8 cellular contexts compared by ENCODE assay signal in genomic region chr6:53492860-53493634, GRCh38. TPM values are rescaled to one million over a fixed set of nuclear protein-coding genes. Genes with fewer than 3 reads are reported as not detected.
DNase-seq lines count a peak whose midpoint lies in the region; ATAC-seq lines count a peak whose summit lies in the region.

No MANE protein-coding gene starts in this region.

- no peaks in the 10 kb centered on the region for H3K9me3 Mint-ChIP-seq in activated naive CD8-positive, alpha-beta T cell treated with anti-CD3 and anti-CD28 coated beads, Interleukin-2, amount 50 U/mL, for 24 hours

- ATAC-seq in activated naive CD8-positive, alpha-beta T cell treated with anti-CD3 and anti-CD28 coated beads, Interleukin-2, amount 50 U/mL, for 24 hours: peak; percentile 97
- ATAC-seq in left ventricle myocardium superior (peak; percentile 84), sciatic nerve (peak; percentile 75), HG02981 (IDR thresholded peaks at IDR 0.05; ENCODE audit: unreplicated experiment) (no peak)

- H3K4me3 Mint-ChIP-seq in activated naive CD8-positive, alpha-beta T cell treated with anti-CD3 and anti-CD28 coated beads, Interleukin-2, amount 50 U/mL, for 24 hours: no peak overlapping the region

- peaks cover 16% of the 10 kb centered on the region for H3K27me3 Mint-ChIP-seq in activated naive CD8-positive, alpha-beta T cell treated with anti-CD3 and anti-CD28 coated beads, Interleukin-2, amount 50 U/mL, for 24 hours

- peaks cover 15% of the 10 kb centered on the region for H3K4me1 Mint-ChIP-seq in activated naive CD8-positive, alpha-beta T cell treated with anti-CD3 and anti-CD28 coated beads, Interleukin-2, amount 50 U/mL, for 24 hours

- DNase-seq in DMS153 treated with DMSO at 0.1 percent for 48 hours (lab: John Stamatoyannopoulos, UW; ENCODE audit: unreplicated experiment): peak; percentile 63
- DNase-seq in HPDE6-E6E7 (ENCODE audit: extremely low spot score): peak; percentile 21
- peak; percentile 68 for DNase-seq in NCI-H82 treated with DMSO at 0.1 percent for 48 hours (lab: John Stamatoyannopoulos, UW; ENCODE audit: unreplicated experiment)
- DNase-seq in activated naive CD8-positive, alpha-beta T cell treated with anti-CD3 and anti-CD28 coated beads, Interleukin-2, amount 50 U/mL, for 24 hours: peak; percentile 29
- DNase-seq in left ventricle myocardium superior: no peak
- no peak for DNase-seq in sciatic nerve (ENCODE audit: low spot score)
- DNase-seq in mesenteric fat pad (ENCODE audit: low spot score): no peak

- H3K27ac Mint-ChIP-seq in activated naive CD8-positive, alpha-beta T cell treated with anti-CD3 and anti-CD28 coated beads, Interleukin-2, amount 50 U/mL, for 24 hours: peak overlapping the region; percentile 56

- intact Hi-C loops in left ventricle myocardium superior (cut with micrococcal nuclease) (loop anchor here (5.0 kb wide), 1 partner anchor 239 kb away; no protein-coding TSS in a partner anchor), sciatic nerve (cut with DNase I) (loop anchor here (10.0 kb wide), 1 partner anchor 162 kb away; no protein-coding TSS in a partner anchor)

- H3K36me3 Mint-ChIP-seq in activated naive CD8-positive, alpha-beta T cell treated with anti-CD3 and anti-CD28 coated beads, Interleukin-2, amount 50 U/mL, for 24 hours (ENCODE audit: low read depth): no peaks in the 10 kb centered on the region

RNA-seq across cellular contexts. Expression of gene GCLC, which starts 51.9 kb away (rescaled TPM):
- total RNA-seq in left ventricle myocardium superior: 31.9 TPM
- 34.9 TPM for total RNA-seq in sciatic nerve
- 59.6 TPM for total RNA-seq in mesenteric fat pad

Comparison
In these comparisons a context has a peak if more than half of its experiments do, and no peak if none do; other contexts are left out.
1. DNase-seq: peak in DMS153 treated with DMSO at 0.1 percent for 48 hours (single experiment), HPDE6-E6E7 (single experiment), NCI-H82 treated with DMSO at 0.1 percent for 48 hours (single experiment) and activated naive CD8-positive, alpha-beta T cell treated with anti-CD3 and anti-CD28 coated beads, Interleukin-2, amount 50 U/mL, for 24 hours (single experiment); none in left ventricle myocardium superior (single experiment), sciatic nerve (single experiment) and mesenteric fat pad (single experiment).